30 cellular contexts compared by ENCODE assay signal in genomic region chr7:88315532-88315931, GRCh38. TPM values are rescaled to one million over a fixed set of nuclear protein-coding genes. Genes with fewer than 3 reads are reported as not detected.
"Had no signal": no experiment of that assay in that cellular context is flagged by ENCODE, and none has a peak within 500 bp of the region (broad histone marks: within the 10 kb centered on the region; RNA-seq: fewer than 3 reads in every experiment).

No MANE protein-coding gene starts in this region.

- H3K36me3 ChIP-seq: adrenal gland, Peyer's patch, SJSA1 had no signal

- H3K4me1 ChIP-seq: Peyer's patch, SJSA1 had no signal

- DNase-seq: activated B cell treated with CpG ODN at 0.5 μM for 24 hours; activated CD4-positive, alpha-beta T cell treated with anti-CD3 and anti-CD28 coated beads for 1 hour; activated CD4-positive, alpha-beta T cell treated with anti-CD3 and anti-CD28 coated beads, Interleukin-2, amount 10 ng/mL, durations not matched to agents 24 days and 14 days; activated CD4-positive, alpha-beta T cell treated with anti-CD3 and anti-CD28 coated beads, Interleukin-2, amount 50 U/mL, for 48 hours; activated CD8-positive, alpha-beta memory T cell treated with anti-CD3 and anti-CD28 coated beads, Interleukin-2, amount 10 ng/mL, durations not matched to agents 7 days and 5 days; activated gamma-delta T cell; activated naive CD4-positive, alpha-beta T cell treated with anti-CD3 and anti-CD28 coated beads for 36 hours; activated T-cell treated with anti-CD3 and anti-CD28 coated beads, Interleukin-2, amount 50 U/mL, for 24 hours; adrenal gland; anterior cingulate cortex; IMR-90; Kasumi-1; KBM-7; NCI-H1105 treated with DMSO at 0.1 percent for 48 hours; NCI-H1436 treated with DMSO at 0.1 percent for 48 hours; NCI-H1930; NCI-H2171; NCI-H2227 treated with DMSO at 0.1 percent for 48 hours; NCI-H446 treated with DMSO at 0.1 percent for 48 hours; NCI-H526; NCI-H82; Peyer's patch; SHP77; SW 1271; T-helper 9 cell had no signal

- ATAC-seq: activated CD8-positive, alpha-beta memory T cell treated with anti-CD3 and anti-CD28 coated beads, Interleukin-2, amount 10 ng/mL, durations not matched to agents 7 days and 5 days; activated T-helper 17 cell treated with anti-CD3 and anti-CD28 coated beads, Interleukin-2, amount 50 U/mL, for 72 hours; SK-N-SH treated with all-trans-retinoic acid at 6 μM for 48 hours had no signal

- H3K9me3 Mint-ChIP-seq: activated B cell treated with CpG ODN at 0.5 μM for 24 hours; activated CD4-positive, alpha-beta T cell treated with anti-CD3 and anti-CD28 coated beads, Interleukin-2, amount 10 ng/mL, durations not matched to agents 24 days and 14 days; activated naive CD4-positive, alpha-beta T cell treated with anti-CD3 and anti-CD28 coated beads for 36 hours; activated T-cell treated with anti-CD3 and anti-CD28 coated beads, Interleukin-2, amount 50 U/mL, for 24 hours; activated T-helper 17 cell treated with anti-CD3 and anti-CD28 coated beads, Interleukin-2, amount 50 U/mL, for 72 hours; T-helper 1 cell treated with Interleukin-12 subunit alpha and Interleukin-12 subunit beta and Interleukin-4 antibody, amounts not matched to agents 30 μg/mL and 1 μg/mL, for 36 hours had no signal

- H3K27ac ChIP-seq: adrenal gland, Peyer's patch, SJSA1 had no signal

- H3K4me3 ChIP-seq: adrenal gland, Peyer's patch, SJSA1 had no signal

- H3K4me3 Mint-ChIP-seq: activated B cell treated with CpG ODN at 0.5 μM for 24 hours; activated CD4-positive, alpha-beta T cell treated with anti-CD3 and anti-CD28 coated beads, Interleukin-2, amount 10 ng/mL, durations not matched to agents 24 days and 14 days; activated CD8-positive, alpha-beta memory T cell treated with anti-CD3 and anti-CD28 coated beads, Interleukin-2, amount 10 ng/mL, durations not matched to agents 7 days and 5 days; activated naive CD4-positive, alpha-beta T cell treated with anti-CD3 and anti-CD28 coated beads for 36 hours; activated naive CD8-positive, alpha-beta T cell; activated T-cell treated with anti-CD3 and anti-CD28 coated beads, Interleukin-2, amount 50 U/mL, for 24 hours; activated T-helper 17 cell treated with anti-CD3 and anti-CD28 coated beads, Interleukin-2, amount 50 U/mL, for 72 hours; T-helper 1 cell treated with Interleukin-12 subunit alpha and Interleukin-12 subunit beta and Interleukin-4 antibody, amounts not matched to agents 30 μg/mL and 1 μg/mL, for 36 hours had no signal

- H3K27ac Mint-ChIP-seq: activated B cell treated with CpG ODN at 0.5 μM for 24 hours; activated CD4-positive, alpha-beta T cell treated with anti-CD3 and anti-CD28 coated beads, Interleukin-2, amount 10 ng/mL, durations not matched to agents 24 days and 14 days; activated CD8-positive, alpha-beta memory T cell treated with anti-CD3 and anti-CD28 coated beads, Interleukin-2, amount 10 ng/mL, durations not matched to agents 7 days and 5 days; activated naive CD4-positive, alpha-beta T cell treated with anti-CD3 and anti-CD28 coated beads for 36 hours; activated naive CD8-positive, alpha-beta T cell; activated T-cell treated with anti-CD3 and anti-CD28 coated beads, Interleukin-2, amount 50 U/mL, for 24 hours; activated T-helper 17 cell treated with anti-CD3 and anti-CD28 coated beads, Interleukin-2, amount 50 U/mL, for 72 hours; T-helper 1 cell treated with Interleukin-12 subunit alpha and Interleukin-12 subunit beta and Interleukin-4 antibody, amounts not matched to agents 30 μg/mL and 1 μg/mL, for 36 hours had no signal

- H3K4me1 Mint-ChIP-seq: activated B cell treated with CpG ODN at 0.5 μM for 24 hours; activated CD4-positive, alpha-beta T cell treated with anti-CD3 and anti-CD28 coated beads, Interleukin-2, amount 10 ng/mL, durations not matched to agents 24 days and 14 days; activated CD8-positive, alpha-beta memory T cell treated with anti-CD3 and anti-CD28 coated beads, Interleukin-2, amount 10 ng/mL, durations not matched to agents 7 days and 5 days; activated T-helper 17 cell treated with anti-CD3 and anti-CD28 coated beads, Interleukin-2, amount 50 U/mL, for 72 hours had no signal

- H3K9me3 ChIP-seq: adrenal gland, Peyer's patch, SJSA1 had no signal

- H3K36me3 Mint-ChIP-seq: activated CD8-positive, alpha-beta memory T cell treated with anti-CD3 and anti-CD28 coated beads, Interleukin-2, amount 10 ng/mL, durations not matched to agents 7 days and 5 days; activated naive CD8-positive, alpha-beta T cell had no signal

RNA-seq across cellular contexts. Expression of gene STEAP4, which starts 8.8 kb away (rescaled TPM):
- total RNA-seq: activated naive CD4-positive, alpha-beta T cell treated with anti-CD3 and anti-CD28 coated beads for 36 hours; activated T-helper 17 cell treated with anti-CD3 and anti-CD28 coated beads, Interleukin-2, amount 50 U/mL, for 72 hours; IMR-90; SJSA1 had no signal
